Comparison of ENCODE assay signal across 1 cellular context in the genomic region with DNA sequence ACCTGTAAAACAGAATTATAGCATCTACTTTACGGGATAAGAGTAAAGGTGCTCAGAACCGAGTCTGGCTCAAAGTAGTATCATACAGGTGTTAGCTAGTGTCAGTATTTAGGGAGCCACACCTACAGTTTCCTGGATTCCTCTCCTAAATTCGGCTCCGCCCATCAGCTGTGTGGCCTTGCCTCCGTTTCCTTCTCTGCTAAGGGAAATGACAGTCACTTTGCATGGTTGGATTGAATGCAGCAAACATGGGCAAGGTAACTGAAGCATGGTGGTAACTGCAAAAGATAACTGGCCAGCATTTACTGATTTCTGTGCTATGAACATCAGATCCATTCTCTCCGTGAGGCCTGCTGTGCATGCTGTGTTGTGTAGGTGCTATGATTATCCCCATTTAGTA.
TF ChIP-seq lines count a peak whose summit lies in the region.

No MANE protein-coding gene starts in this region.

TF ChIP-seq in neural cell, 6 proteins besides CTCF, POLR2A, EP300 and RAD21:
- no peak for TF ChIP-seq POLR2AphosphoS5 (IDR thresholded peaks at IDR 0.05)
- TF ChIP-seq MXI1 (conservative IDR thresholded peaks at IDR 0.05; ENCODE audit: poor library complexity, severe bottlenecking) = no peak
- TF ChIP-seq, protein P1, sequence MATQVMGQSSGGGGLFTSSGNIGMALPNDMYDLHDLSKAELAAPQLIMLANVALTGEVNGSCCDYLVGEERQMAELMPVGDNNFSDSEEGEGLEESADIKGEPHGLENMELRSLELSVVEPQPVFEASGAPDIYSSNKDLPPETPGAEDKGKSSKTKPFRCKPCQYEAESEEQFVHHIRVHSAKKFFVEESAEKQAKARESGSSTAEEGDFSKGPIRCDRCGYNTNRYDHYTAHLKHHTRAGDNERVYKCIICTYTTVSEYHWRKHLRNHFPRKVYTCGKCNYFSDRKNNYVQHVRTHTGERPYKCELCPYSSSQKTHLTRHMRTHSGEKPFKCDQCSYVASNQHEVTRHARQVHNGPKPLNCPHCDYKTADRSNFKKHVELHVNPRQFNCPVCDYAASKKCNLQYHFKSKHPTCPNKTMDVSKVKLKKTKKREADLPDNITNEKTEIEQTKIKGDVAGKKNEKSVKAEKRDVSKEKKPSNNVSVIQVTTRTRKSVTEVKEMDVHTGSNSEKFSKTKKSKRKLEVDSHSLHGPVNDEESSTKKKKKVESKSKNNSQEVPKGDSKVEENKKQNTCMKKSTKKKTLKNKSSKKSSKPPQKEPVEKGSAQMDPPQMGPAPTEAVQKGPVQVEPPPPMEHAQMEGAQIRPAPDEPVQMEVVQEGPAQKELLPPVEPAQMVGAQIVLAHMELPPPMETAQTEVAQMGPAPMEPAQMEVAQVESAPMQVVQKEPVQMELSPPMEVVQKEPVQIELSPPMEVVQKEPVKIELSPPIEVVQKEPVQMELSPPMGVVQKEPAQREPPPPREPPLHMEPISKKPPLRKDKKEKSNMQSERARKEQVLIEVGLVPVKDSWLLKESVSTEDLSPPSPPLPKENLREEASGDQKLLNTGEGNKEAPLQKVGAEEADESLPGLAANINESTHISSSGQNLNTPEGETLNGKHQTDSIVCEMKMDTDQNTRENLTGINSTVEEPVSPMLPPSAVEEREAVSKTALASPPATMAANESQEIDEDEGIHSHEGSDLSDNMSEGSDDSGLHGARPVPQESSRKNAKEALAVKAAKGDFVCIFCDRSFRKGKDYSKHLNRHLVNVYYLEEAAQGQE (IDR thresholded peaks at IDR 0.05; ENCODE audit: borderline replicate concordance) = no peak
- no peak for TF ChIP-seq EZH2 (IDR thresholded peaks at IDR 0.05; ENCODE audit: borderline replicate concordance, insufficient read depth, low read length, poor library complexity, severe bottlenecking)
- TF ChIP-seq TAF1 (IDR thresholded peaks at IDR 0.05; ENCODE audit: low read depth) = no peak
- TF ChIP-seq SMC3 (conservative IDR thresholded peaks at IDR 0.05; ENCODE audit: poor library complexity) = no peak
